Comparison of ENCODE assay signal across 1 cellular context in the genomic region with DNA sequence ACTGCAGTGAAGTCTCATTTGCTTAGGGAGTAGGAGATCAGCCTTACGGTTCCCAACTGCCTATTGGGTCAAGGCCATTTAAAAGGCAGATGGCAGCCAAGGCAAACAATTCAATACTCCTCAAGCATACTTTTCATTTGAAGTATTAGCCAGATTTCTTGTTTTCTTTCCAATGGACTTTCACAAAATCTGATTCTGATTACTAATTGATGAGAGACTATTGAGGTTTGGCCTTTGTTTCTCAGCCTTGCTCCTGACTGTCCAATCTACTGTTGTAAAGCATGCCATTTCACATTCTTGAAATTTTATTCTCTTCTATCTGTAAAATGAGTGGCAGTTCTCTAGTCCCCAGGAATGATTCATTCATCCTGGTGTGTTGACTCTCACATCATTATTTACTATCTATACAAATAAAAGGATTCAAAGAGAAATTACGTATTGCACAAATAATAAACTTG.
TF ChIP-seq lines count a peak whose summit lies in the region.

No MANE protein-coding gene starts in this region.

TF ChIP-seq in A549, 52 proteins besides CTCF, POLR2A, EP300 and RAD21 (continued from another document):
- TF ChIP-seq, protein P1, sequence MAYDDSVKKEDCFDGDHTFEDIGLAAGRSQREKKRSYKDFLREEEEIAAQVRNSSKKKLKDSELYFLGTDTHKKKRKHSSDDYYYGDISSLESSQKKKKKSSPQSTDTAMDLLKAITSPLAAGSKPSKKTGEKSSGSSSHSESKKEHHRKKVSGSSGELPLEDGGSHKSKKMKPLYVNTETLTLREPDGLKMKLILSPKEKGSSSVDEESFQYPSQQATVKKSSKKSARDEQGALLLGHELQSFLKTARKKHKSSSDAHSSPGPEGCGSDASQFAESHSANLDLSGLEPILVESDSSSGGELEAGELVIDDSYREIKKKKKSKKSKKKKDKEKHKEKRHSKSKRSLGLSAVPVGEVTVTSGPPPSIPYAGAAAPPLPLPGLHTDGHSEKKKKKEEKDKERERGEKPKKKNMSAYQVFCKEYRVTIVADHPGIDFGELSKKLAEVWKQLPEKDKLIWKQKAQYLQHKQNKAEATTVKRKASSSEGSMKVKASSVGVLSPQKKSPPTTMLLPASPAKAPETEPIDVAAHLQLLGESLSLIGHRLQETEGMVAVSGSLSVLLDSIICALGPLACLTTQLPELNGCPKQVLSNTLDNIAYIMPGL (CRISPR knock-in tag; IDR thresholded peaks at IDR 0.05; ENCODE audit: borderline replicate concordance) = no peak
- TF ChIP-seq JUNB (IDR thresholded peaks at IDR 0.05) (peak; percentile 70), CEBPB (IDR thresholded peaks at IDR 0.05) (peak in 1 of 2 experiments; percentile 71; a peak in 1 of 4 replicates), HOXB5 (CRISPR knock-in tag; IDR thresholded peaks at IDR 0.05) (no peak), SMC3 (IDR thresholded peaks at IDR 0.05) (peak; percentile 28; the same call in 2 of the 3 replicates), CBX8 (IDR thresholded peaks at IDR 0.05) (no peak), CHD2 (IDR thresholded peaks at IDR 0.05; ENCODE audit: low read length, partially characterized antibody) (no peak), CBX2 (IDR thresholded peaks at IDR 0.05; ENCODE audit: borderline replicate concordance, low read depth) (no peak), RCOR1 (IDR thresholded peaks at IDR 0.05; ENCODE audit: low read depth, low read length) (no peak)
